In genomic region chr11:116732740-116733385, GRCh38 we compare ENCODE assay signal across 7 cellular contexts. TPM values are rescaled to one million over a fixed set of nuclear protein-coding genes. Genes with fewer than 3 reads are reported as not detected.
DNase-seq lines count a peak whose midpoint lies in the region; ATAC-seq and TF ChIP-seq lines count a peak whose summit lies in the region.

No MANE protein-coding gene starts in this region.

- H3K4me3 Mint-ChIP-seq in activated B cell treated with CpG ODN at 0.5 μM for 24 hours: peak overlapping the region; percentile 53

- ATAC-seq in HG02678 (IDR thresholded peaks at IDR 0.05; ENCODE audit: unreplicated experiment): peak; percentile 79
- peak; percentile 97 for ATAC-seq in activated B cell treated with CpG ODN at 0.5 μM for 24 hours (ENCODE audit: low read depth)

- no peaks in the 10 kb centered on the region for H3K27me3 ChIP-seq in layer of hippocampus (ENCODE audit: control insufficient read depth, insufficient read depth, low read length)

- H3K27ac Mint-ChIP-seq in activated B cell treated with CpG ODN at 0.5 μM for 24 hours: no peak overlapping the region

- peaks cover 17% of the 10 kb centered on the region for H3K4me1 Mint-ChIP-seq in activated B cell treated with CpG ODN at 0.5 μM for 24 hours

- POLR2A ChIA-PET in activated B cell treated with CpG ODN at 0.5 μM for 24 hours (lab: Charles Lee): interaction anchor here (0.7 to 1.4 kb wide), 2 partner anchors 10 to 498 kb away, joined by 3 to 5 read pairs; no protein-coding TSS in a partner anchor

- H3K9me3 Mint-ChIP-seq in activated B cell treated with CpG ODN at 0.5 μM for 24 hours: no peaks in the 10 kb centered on the region

- TF ChIP-seq CTCF in GM12875 (IDR thresholded peaks at IDR 0.05; ENCODE audit: borderline replicate concordance, insufficient read depth, low read depth, low read length) (peak; percentile 96), activated B cell treated with CpG ODN at 0.5 μM for 24 hours (IDR thresholded peaks at IDR 0.05) (no peak)

- DNase-seq in NCI-H2081 treated with DMSO at 0.1 percent for 48 hours (lab: John Stamatoyannopoulos, UW) (peak; percentile 33), activated B cell treated with CpG ODN at 0.5 μM for 24 hours (peak; percentile 40)
- peak; percentile 32 for DNase-seq in central memory CD4-positive, alpha-beta T cell
- peak; percentile 67 for DNase-seq in stimulated activated CD4-positive, alpha-beta T cell treated with anti-CD3 and anti-CD28 coated beads, Interleukin-4, amount 100 ng/mL, for 24 hours

- intact Hi-C loops in activated B cell treated with CpG ODN at 0.5 μM for 24 hours (cut with micrococcal nuclease): loop anchor here (1.0 to 2.0 kb wide), 4 partner anchors 9 to 493 kb away; partner anchors contain the start of gene APOA1

- peaks cover 5% of the 10 kb centered on the region for H3K27me3 Mint-ChIP-seq in activated B cell treated with CpG ODN at 0.5 μM for 24 hours

- H3K27ac ChIP-seq in layer of hippocampus (ENCODE audit: low read depth, low read length): peak overlapping the region; percentile 59

- CTCF ChIA-PET in activated B cell treated with CpG ODN at 0.5 μM for 24 hours (lab: Charles Lee): interaction anchor here (1.0 to 1.5 kb wide), 6 partner anchors 10 to 493 kb away, joined by 3 to 16 read pairs (median 7); no protein-coding TSS in a partner anchor

- H3K4me3 ChIP-seq in GM12875 (ENCODE audit: low read depth, low read length): no peak overlapping the region

- no peaks in the 10 kb centered on the region for H3K36me3 Mint-ChIP-seq in activated B cell treated with CpG ODN at 0.5 μM for 24 hours (ENCODE audit: low read depth)

RNA-seq across cellular contexts. Expression of gene BUD13, which starts 39.9 kb away (rescaled TPM):
- total RNA-seq in activated B cell treated with CpG ODN at 0.5 μM for 24 hours: 18.4 and 18.8 TPM in 2 replicates

RNA-seq across cellular contexts. Expression of gene ZPR1, which starts 55.0 kb away (rescaled TPM):
- 69.0 and 78.7 TPM in 2 replicates for total RNA-seq in activated B cell treated with CpG ODN at 0.5 μM for 24 hours

RNA-seq across cellular contexts. Expression of gene APOA5, which starts 58.8 kb away (rescaled TPM):
- not detected in 2 replicates for total RNA-seq in activated B cell treated with CpG ODN at 0.5 μM for 24 hours
